ENCODE assay signal across 1 cellular context in the genomic region with DNA sequence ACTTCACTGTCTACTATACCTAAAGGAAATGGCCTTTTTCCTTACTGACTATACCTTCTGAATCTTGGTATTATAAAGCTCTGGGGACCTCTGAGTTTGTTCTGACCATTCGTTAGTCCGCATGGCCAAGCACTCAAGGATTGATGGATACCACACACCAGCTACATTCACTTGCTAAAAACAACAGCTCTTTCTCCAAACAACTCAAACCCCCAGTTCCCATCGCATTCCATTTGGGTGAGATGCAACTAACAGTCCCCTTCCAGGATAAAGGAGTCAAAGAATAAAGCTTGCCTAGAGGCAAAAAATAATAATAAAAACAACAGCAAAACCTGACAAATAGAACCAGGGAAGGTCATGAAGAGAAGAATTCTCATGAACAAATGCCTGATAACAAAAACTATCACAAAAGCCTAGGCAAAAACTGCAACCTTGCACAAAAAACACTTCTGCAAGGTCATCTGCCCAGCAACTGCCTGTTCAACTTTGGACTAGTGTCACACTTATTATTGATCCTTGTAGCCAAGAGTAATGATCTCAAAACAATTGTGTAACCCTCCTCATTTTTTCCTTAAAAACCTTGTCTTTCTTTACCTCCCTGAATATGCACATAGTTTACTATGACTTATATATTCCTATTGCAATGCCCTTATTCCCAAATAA.
A peak's percentile ranks its signal among the peaks of the same experiment; 100 is the strongest.
TF ChIP-seq lines count a peak whose summit lies in the region.

No MANE protein-coding gene starts in this region.

TF ChIP-seq in HepG2, 621 proteins besides CTCF, POLR2A, EP300 and RAD21 (continued from another document):
- no peak for TF ChIP-seq CREB1 (IDR thresholded peaks at IDR 0.05)
- TF ChIP-seq CREB1 (CRISPR knock-in tag; IDR thresholded peaks at IDR 0.05): peak; percentile 38
- TF ChIP-seq RFX5 (IDR thresholded peaks at IDR 0.05; ENCODE audit: low read depth, low read length): peak; percentile 89
- TF ChIP-seq, protein P1, sequence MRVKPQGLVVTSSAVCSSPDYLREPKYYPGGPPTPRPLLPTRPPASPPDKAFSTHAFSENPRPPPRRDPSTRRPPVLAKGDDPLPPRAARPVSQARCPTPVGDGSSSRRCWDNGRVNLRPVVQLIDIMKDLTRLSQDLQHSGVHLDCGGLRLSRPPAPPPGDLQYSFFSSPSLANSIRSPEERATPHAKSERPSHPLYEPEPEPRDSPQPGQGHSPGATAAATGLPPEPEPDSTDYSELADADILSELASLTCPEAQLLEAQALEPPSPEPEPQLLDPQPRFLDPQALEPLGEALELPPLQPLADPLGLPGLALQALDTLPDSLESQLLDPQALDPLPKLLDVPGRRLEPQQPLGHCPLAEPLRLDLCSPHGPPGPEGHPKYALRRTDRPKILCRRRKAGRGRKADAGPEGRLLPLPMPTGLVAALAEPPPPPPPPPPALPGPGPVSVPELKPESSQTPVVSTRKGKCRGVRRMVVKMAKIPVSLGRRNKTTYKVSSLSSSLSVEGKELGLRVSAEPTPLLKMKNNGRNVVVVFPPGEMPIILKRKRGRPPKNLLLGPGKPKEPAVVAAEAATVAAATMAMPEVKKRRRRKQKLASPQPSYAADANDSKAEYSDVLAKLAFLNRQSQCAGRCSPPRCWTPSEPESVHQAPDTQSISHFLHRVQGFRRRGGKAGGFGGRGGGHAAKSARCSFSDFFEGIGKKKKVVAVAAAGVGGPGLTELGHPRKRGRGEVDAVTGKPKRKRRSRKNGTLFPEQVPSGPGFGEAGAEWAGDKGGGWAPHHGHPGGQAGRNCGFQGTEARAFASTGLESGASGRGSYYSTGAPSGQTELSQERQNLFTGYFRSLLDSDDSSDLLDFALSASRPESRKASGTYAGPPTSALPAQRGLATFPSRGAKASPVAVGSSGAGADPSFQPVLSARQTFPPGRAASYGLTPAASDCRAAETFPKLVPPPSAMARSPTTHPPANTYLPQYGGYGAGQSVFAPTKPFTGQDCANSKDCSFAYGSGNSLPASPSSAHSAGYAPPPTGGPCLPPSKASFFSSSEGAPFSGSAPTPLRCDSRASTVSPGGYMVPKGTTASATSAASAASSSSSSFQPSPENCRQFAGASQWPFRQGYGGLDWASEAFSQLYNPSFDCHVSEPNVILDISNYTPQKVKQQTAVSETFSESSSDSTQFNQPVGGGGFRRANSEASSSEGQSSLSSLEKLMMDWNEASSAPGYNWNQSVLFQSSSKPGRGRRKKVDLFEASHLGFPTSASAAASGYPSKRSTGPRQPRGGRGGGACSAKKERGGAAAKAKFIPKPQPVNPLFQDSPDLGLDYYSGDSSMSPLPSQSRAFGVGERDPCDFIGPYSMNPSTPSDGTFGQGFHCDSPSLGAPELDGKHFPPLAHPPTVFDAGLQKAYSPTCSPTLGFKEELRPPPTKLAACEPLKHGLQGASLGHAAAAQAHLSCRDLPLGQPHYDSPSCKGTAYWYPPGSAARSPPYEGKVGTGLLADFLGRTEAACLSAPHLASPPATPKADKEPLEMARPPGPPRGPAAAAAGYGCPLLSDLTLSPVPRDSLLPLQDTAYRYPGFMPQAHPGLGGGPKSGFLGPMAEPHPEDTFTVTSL (CRISPR knock-in tag; IDR thresholded peaks at IDR 0.05; ENCODE audit: borderline replicate concordance): peak; percentile 54; the same call in 1 of the 2 replicates
- TF ChIP-seq GATAD2A (CRISPR knock-in tag; IDR thresholded peaks at IDR 0.05): peak; percentile 74
- peak; percentile 78 for TF ChIP-seq ONECUT2 (CRISPR knock-in tag; IDR thresholded peaks at IDR 0.05)
- TF ChIP-seq ZNF629 (CRISPR knock-in tag; conservative IDR thresholded peaks at IDR 0.05): no peak
- peak; percentile 81 for TF ChIP-seq HNF4A (CRISPR knock-in tag; IDR thresholded peaks at IDR 0.05)
